Comparison of ENCODE assay signal across 17 cellular contexts in the genomic region with DNA sequence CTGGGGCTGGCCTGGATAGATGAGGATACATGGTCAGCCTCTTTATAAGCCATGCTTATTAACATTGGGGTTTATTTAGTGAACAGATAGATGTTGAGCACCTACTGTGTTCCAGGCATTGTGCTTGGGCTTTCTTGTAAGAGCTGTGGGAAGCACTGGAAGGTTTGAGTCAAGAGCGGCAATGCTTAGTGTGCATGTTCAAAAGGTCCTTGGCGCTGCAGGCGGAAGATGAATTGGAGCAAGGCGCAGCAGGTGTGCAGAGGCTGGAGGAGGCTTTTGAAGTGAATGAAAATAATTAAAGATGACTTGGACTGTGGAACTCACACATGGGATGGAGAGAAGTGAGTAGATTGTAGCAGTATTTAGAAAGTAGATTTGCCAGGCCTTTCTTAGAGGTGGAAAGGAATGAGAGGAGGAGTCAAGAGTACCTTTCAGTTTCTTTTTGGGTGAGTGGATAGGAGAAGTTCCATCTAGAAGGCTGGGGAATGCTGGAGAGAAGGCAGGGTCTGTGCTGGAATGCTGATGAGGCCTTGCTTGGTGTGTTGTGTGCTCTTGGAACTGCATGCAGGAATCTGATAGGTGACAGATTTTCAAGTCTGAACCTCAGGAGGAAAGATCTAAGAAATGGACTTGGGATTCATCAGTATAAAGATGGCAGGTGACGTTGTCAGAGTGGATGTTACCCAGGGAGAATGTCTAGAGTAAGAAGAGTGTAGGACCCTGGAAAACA. TPM values are rescaled to one million over a fixed set of nuclear protein-coding genes. Genes with fewer than 3 reads are reported as not detected.
DNase-seq lines count a peak whose midpoint lies in the region; ATAC-seq and TF ChIP-seq lines count a peak whose summit lies in the region.
"Had no signal": no experiment of that assay in that cellular context is flagged by ENCODE, and none has a peak within 500 bp of the region (broad histone marks: within the 10 kb centered on the region; RNA-seq: fewer than 3 reads in every experiment).

No MANE protein-coding gene starts in this region.

- H3K4me2 ChIP-seq in SK-N-SH (no peak overlapping the region), GM23338 (no peak overlapping the region)
- H3K4me2 ChIP-seq: BLaER1 treated with 17β-estradiol and CSF1 and Interleukin-3, amounts not matched to agents 10 nM and 100 nM had no signal

- ATAC-seq in SK-N-SH treated with all-trans-retinoic acid at 6 μM for 48 hours: peak; percentile 28; the same call in 2 of the 3 replicates
- ATAC-seq in GM23338: peak; percentile 39; the same call in 2 of the 3 replicates
- no peak for ATAC-seq in activated naive CD8-positive, alpha-beta T cell treated with anti-CD3 and anti-CD28 coated beads, Interleukin-2, amount 50 U/mL, for 24 hours
- peak in 1 of 2 donors; percentile 24 for ATAC-seq in naive B cell (ENCODE audit: low read depth in 2 of 2)
- ATAC-seq in GM18505 (IDR thresholded peaks at IDR 0.05; ENCODE audit: unreplicated experiment): no peak
- ATAC-seq: upper lobe of right lung had no signal

- peaks cover 99% of the 10 kb centered on the region for H3K79me2 ChIP-seq in SK-N-SH (ENCODE audit: insufficient read depth)
- peaks cover 100% of the 10 kb centered on the region for H3K79me2 ChIP-seq in GM23338 (replicated peaks; ENCODE audit: insufficient read depth)

- TF ChIP-seq RAD21 in SK-N-SH (IDR thresholded peaks at IDR 0.05; ENCODE audit: low read length): no peak

- peaks cover 6% of the 10 kb centered on the region for H3K27me3 Mint-ChIP-seq in GM23338 (ENCODE audit: insufficient read depth, low read depth, poor library complexity)
- no peaks in the 10 kb centered on the region for H3K27me3 Mint-ChIP-seq in activated naive CD8-positive, alpha-beta T cell treated with anti-CD3 and anti-CD28 coated beads, Interleukin-2, amount 50 U/mL, for 24 hours
- no peaks in the 10 kb centered on the region for H3K27me3 Mint-ChIP-seq in naive B cell

- H2AFZ ChIP-seq in SK-N-SH (ENCODE audit: low read depth) (no peak overlapping the region), GM23338 (no peak overlapping the region)
- H2AFZ ChIP-seq: parathyroid adenoma had no signal

- peaks cover 86% of the 10 kb centered on the region for H4K20me1 ChIP-seq in SK-N-SH (ENCODE audit: insufficient read depth)
- H4K20me1 ChIP-seq in GM23338 (replicated peaks; ENCODE audit: insufficient read depth): peaks cover 36% of the 10 kb centered on the region

- DNase-seq in SK-N-SH: no peak
- DNase-seq in GM23338 (ENCODE audit: low spot score): peak; percentile 25
- no peak for DNase-seq in activated naive CD8-positive, alpha-beta T cell treated with anti-CD3 and anti-CD28 coated beads, Interleukin-2, amount 50 U/mL, for 24 hours
- no peak for DNase-seq in naive B cell
- DNase-seq in dedifferentiated amniotic fluid mesenchymal stem cell (ENCODE audit: extremely low spot score): no peak
- DNase-seq in NAMALWA (ENCODE audit: low spot score): no peak
- DNase-seq: 8988T, DND-41, MM.1S, NCI-H2029 treated with DMSO at 0.1 percent for 48 hours, upper lobe of right lung had no signal

- H3F3A ChIP-seq in SK-N-SH (replicated peaks; ENCODE audit: insufficient read depth) (peaks cover 16% of the 10 kb centered on the region), GM23338 (replicated peaks; ENCODE audit: low read depth) (no peaks in the 10 kb centered on the region)

- H3K4me1 Mint-ChIP-seq in GM23338 (peaks cover 47% of the 10 kb centered on the region), naive B cell (peaks cover 38 to 71% (median 48%) of the 10 kb centered on the region in 3 donors)
- H3K4me1 Mint-ChIP-seq in activated naive CD8-positive, alpha-beta T cell treated with anti-CD3 and anti-CD28 coated beads, Interleukin-2, amount 50 U/mL, for 24 hours: peaks cover 80% of the 10 kb centered on the region

- H3K9me3 Mint-ChIP-seq in GM23338 (peaks cover 11% of the 10 kb centered on the region; the same call in 2 of the 3 replicates), naive B cell (peaks cover 9 to 30% (median 17%) of the 10 kb centered on the region in 7 donors)
- H3K9me3 Mint-ChIP-seq in activated naive CD8-positive, alpha-beta T cell treated with anti-CD3 and anti-CD28 coated beads, Interleukin-2, amount 50 U/mL, for 24 hours: peaks cover 15% of the 10 kb centered on the region

- H3K4me3 ChIP-seq in SK-N-SH (ENCODE audit: low read depth in 2 of 2, low read length in 1 of 2) (no peak overlapping the region), GM23338 (no peak overlapping the region)
- H3K4me3 ChIP-seq: BLaER1 treated with 17β-estradiol and CSF1 and Interleukin-3, amounts not matched to agents 10 nM and 100 nM; coronary artery; upper lobe of right lung had no signal

- peaks cover 3 to 13% of the 10 kb centered on the region in 2 experiments for H3K4me1 ChIP-seq in SK-N-SH (ENCODE audit: control insufficient read depth in 1 of 2, insufficient read depth in 2 of 2, low read depth in 1 of 2, low read length in 1 of 2)
- H3K4me1 ChIP-seq in GM23338 (ENCODE audit: insufficient read depth): peaks cover 36% of the 10 kb centered on the region
- H3K4me1 ChIP-seq: parathyroid adenoma had no signal

- peaks cover 0 to 7% of the 10 kb centered on the region in 2 experiments for H3K36me3 ChIP-seq in SK-N-SH (replicated peaks in 1 of 2; ENCODE audit: control insufficient read depth in 1 of 2, insufficient read depth in 2 of 2, low read length in 1 of 2)
- H3K36me3 ChIP-seq in GM23338 (ENCODE audit: insufficient read depth): no peaks in the 10 kb centered on the region
- H3K36me3 ChIP-seq: upper lobe of right lung, WERI-Rb-1 had no signal

- H3K36me3 Mint-ChIP-seq in GM23338 (ENCODE audit: low read depth): peaks cover 13% of the 10 kb centered on the region
- H3K36me3 Mint-ChIP-seq in activated naive CD8-positive, alpha-beta T cell treated with anti-CD3 and anti-CD28 coated beads, Interleukin-2, amount 50 U/mL, for 24 hours (ENCODE audit: low read depth): peaks cover 53% of the 10 kb centered on the region
- H3K36me3 Mint-ChIP-seq in naive B cell: peaks cover 13 to 29% of the 10 kb centered on the region in 2 donors

- WGBS in SK-N-SH (ENCODE audit: low lambda C conversion rate): 96% methylated on average over 5 of the region's 5 CpGs

- POLR2A ChIA-PET in SK-N-SH (lab: Yijun Ruan, JAX): no interaction called here

- H3K27ac Mint-ChIP-seq in GM23338: no peak overlapping the region; the same call in 1 of the 2 replicates
- H3K27ac Mint-ChIP-seq in activated naive CD8-positive, alpha-beta T cell treated with anti-CD3 and anti-CD28 coated beads, Interleukin-2, amount 50 U/mL, for 24 hours: peak overlapping the region; percentile 30
- peak overlapping the region in 4 of 6 donors; percentile 39 to 81 (median 72) for H3K27ac Mint-ChIP-seq in naive B cell

- H3K9me2 ChIP-seq in SK-N-SH: no peaks in the 10 kb centered on the region
- no peaks in the 10 kb centered on the region for H3K9me2 ChIP-seq in GM23338 (ENCODE audit: insufficient read depth)

- H3K27me3 ChIP-seq in SK-N-SH (ENCODE audit: insufficient read depth) (no peaks in the 10 kb centered on the region), GM23338 (ENCODE audit: insufficient read depth) (no peaks in the 10 kb centered on the region)
- H3K27me3 ChIP-seq: BLaER1 treated with 17β-estradiol and CSF1 and Interleukin-3, amounts not matched to agents 10 nM and 100 nM; upper lobe of right lung had no signal

- H3K4me3 Mint-ChIP-seq in GM23338 (no peak overlapping the region), naive B cell (peak overlapping the region in 5 of 8 donors; percentile 9 to 80 (median 13))
- no peak overlapping the region for H3K4me3 Mint-ChIP-seq in activated naive CD8-positive, alpha-beta T cell treated with anti-CD3 and anti-CD28 coated beads, Interleukin-2, amount 50 U/mL, for 24 hours

- H3K27ac ChIP-seq in SK-N-SH (ENCODE audit: low read depth in 2 of 2, low read length in 1 of 2) (no peak overlapping the region), GM23338 (ENCODE audit: low read depth) (0 out of 2 replicates have a peak overlapping the region, but pooled peaks have one; percentile 14)
- H3K27ac ChIP-seq: BLaER1 treated with 17β-estradiol and CSF1 and Interleukin-3, amounts not matched to agents 10 nM and 100 nM; coronary artery; parathyroid adenoma; upper lobe of right lung had no signal

- no peak overlapping the region for H3K9ac ChIP-seq in SK-N-SH
- H3K9ac ChIP-seq: BLaER1 treated with 17β-estradiol and CSF1 and Interleukin-3, amounts not matched to agents 10 nM and 100 nM; parathyroid adenoma had no signal

- no peak for TF ChIP-seq EP300 in SK-N-SH (IDR thresholded peaks at IDR 0.05; ENCODE audit: borderline replicate concordance in 1 of 2, low read depth in 1 of 2, low read length in 1 of 2)

- no peak for TF ChIP-seq POLR2A in GM18505 (IDR thresholded peaks at IDR 0.05; ENCODE audit: borderline replicate concordance, extremely low read depth, insufficient read depth, insufficient read length)

- CTCF ChIA-PET in SK-N-SH (lab: Yijun Ruan, JAX): no interaction called here

- TF ChIP-seq CTCF in SK-N-SH (IDR thresholded peaks at IDR 0.05) (no peak), GM23338 (conservative IDR thresholded peaks at IDR 0.05; ENCODE audit: low read depth in 2 of 2) (no peak)

- peaks cover 3% of the 10 kb centered on the region; the same call in 1 of the 2 replicates for H3K9me3 ChIP-seq in SK-N-SH
- H3K9me3 ChIP-seq: upper lobe of right lung had no signal

TF ChIP-seq in SK-N-SH treated with all-trans-retinoic acid at 6 μM for 48 hours, 23 proteins besides CTCF, POLR2A, EP300 and RAD21 (continues in another document):
- TF ChIP-seq ZNF70 (CRISPR knock-in tag; IDR thresholded peaks at IDR 0.05) (no peak), ZFP3 (CRISPR knock-in tag; IDR thresholded peaks at IDR 0.05) (no peak), ZFP30 (CRISPR knock-in tag; IDR thresholded peaks at IDR 0.05) (no peak), TCF4 (CRISPR knock-in tag; IDR thresholded peaks at IDR 0.05; ENCODE audit: borderline replicate concordance) (no peak)

TF ChIP-seq in SK-N-SH, 30 proteins besides CTCF, POLR2A, EP300 and RAD21 (continues in another document):
- no peak for TF ChIP-seq GATA2 (CRISPR knock-in tag; IDR thresholded peaks at IDR 0.05)
- TF ChIP-seq RFX5 (IDR thresholded peaks at IDR 0.05; ENCODE audit: low read length): no peak

TF ChIP-seq in GM23338, 12 proteins besides CTCF, POLR2A, EP300 and RAD21 (continues in another document):
- TF ChIP-seq NANOG (IDR thresholded peaks at IDR 0.05; ENCODE audit: borderline replicate concordance): no peak

RNA-seq across cellular contexts. Expression of a gene that starts 26.4 kb away (rescaled TPM):
- polyA plus RNA-seq in SK-N-SH (2012; rRNA removed): 31.6 and 31.8 TPM in 2 replicates
- 29.1 and 31.1 TPM in 2 replicates for polyA plus RNA-seq in SK-N-SH (2012; cell fraction: cytosol; rRNA removed)
- 27.0 and 35.2 TPM in 2 replicates for polyA plus RNA-seq in SK-N-SH (2012; cell fraction: nucleus; rRNA removed)
- total RNA-seq in GM23338 (2014; rRNA removed; shearing (Covaris generic)): 21.2 and 23.3 TPM in 2 replicates
- 18.1 and 18.4 TPM in 2 replicates for polyA plus RNA-seq in GM23338 (2016; fragmentation: Nextera tagmentation; extraction: Ambion mirVana)
- 10 to 100 TPM; 19.7 to 28.3 (median 25.7) TPM for polyA plus RNA-seq in naive B cell (ENCODE audit: low read depth in 6 of 6)

Comparison
In these comparisons a context has a peak if more than half of its experiments do, and no peak if none do; other contexts are left out.
1. ATAC-seq: peak in SK-N-SH treated with all-trans-retinoic acid at 6 μM for 48 hours (single experiment) and GM23338 (single experiment); none in activated naive CD8-positive, alpha-beta T cell treated with anti-CD3 and anti-CD28 coated beads, Interleukin-2, amount 50 U/mL, for 24 hours (single experiment) and GM18505 (single experiment).
2. H3K4me3 Mint-ChIP-seq: peak in naive B cell (5 of 8); none in GM23338 (single experiment) and activated naive CD8-positive, alpha-beta T cell treated with anti-CD3 and anti-CD28 coated beads, Interleukin-2, amount 50 U/mL, for 24 hours (single experiment).